In genomic region chr6:17101422-17102257, GRCh38 we compare ENCODE assay signal across 9 cellular contexts. TPM values are rescaled to one million over a fixed set of nuclear protein-coding genes. Genes with fewer than 3 reads are reported as not detected.
A peak's percentile ranks its signal among the peaks of the same experiment; 100 is the strongest.
DNase-seq lines count a peak whose midpoint lies in the region; ATAC-seq, FAIRE-seq and TF ChIP-seq lines count a peak whose summit lies in the region.
"Had no signal": no experiment of that assay in that cellular context is flagged by ENCODE, and none has a peak within 500 bp of the region (broad histone marks: within the 10 kb centered on the region; RNA-seq: fewer than 3 reads in every experiment).

TSS of gene STMND1 (plus strand) at chr6:17102050. CDS start at chr6:17102258, 208 bp downstream.

- DNase-seq in NCI-H510A treated with DMSO at 0.1 percent for 48 hours (lab: John Stamatoyannopoulos, UW): peak; percentile 12
- DNase-seq in NCI-H510A (lab: John Stamatoyannopoulos, UW): no peak
- DNase-seq in NCI-H2171 treated with DMSO at 0.1 percent for 48 hours (lab: John Stamatoyannopoulos, UW): peak; percentile 83
- peak; percentile 75 to 85 for DNase-seq in breast epithelium (ENCODE audit: low spot score in 2 of 2)
- peak; percentile 77 to 79 for DNase-seq in left colon
- DNase-seq in thyroid gland: peak; percentile 47 to 57
- no peak for DNase-seq in stimulated activated CD4-positive, alpha-beta T cell treated with anti-CD3 and anti-CD28 coated beads, Interleukin-4, amount 100 ng/mL, for 1 hour
- DNase-seq in RCC 7860 (ENCODE audit: low spot score): no peak

- H3K4me3 ChIP-seq in breast epithelium: peak within 1 kb of the TSS; percentile 27 to 65 (median 59)
- H3K4me3 ChIP-seq in thyroid gland (replicated peaks in 1 of 3): peak within 1 kb of the TSS in 2 of 3 donors; percentile 9 to 17

- intact Hi-C loops in breast epithelium (cut with DNase I; ENCODE audit: low total_unique reads) (no loop called here), left colon (cut with DNase I, micrococcal nuclease) (no loop called here), thyroid gland (cut with DNase I) (no loop called here)

- H3K9me3 ChIP-seq in breast epithelium: no peaks in the 10 kb centered on the region
- no peaks in the 10 kb centered on the region for H3K9me3 ChIP-seq in thyroid gland

- H3K4me1 ChIP-seq in breast epithelium: peaks cover 0 to 5% of the 10 kb centered on the region in 2 donors
- peaks cover 0 to 9% of the 10 kb centered on the region in 2 donors for H3K4me1 ChIP-seq in thyroid gland

- no peaks in the 10 kb centered on the region for H3K36me3 ChIP-seq in breast epithelium
- no peaks in the 10 kb centered on the region for H3K36me3 ChIP-seq in thyroid gland

- peak; percentile 89 for ATAC-seq in left colon

- WGBS in thyroid gland, 2 donors: 10% methylated on average over 35 to 37 of the region's 57 CpGs

- TF ChIP-seq POLR2A in breast epithelium (IDR thresholded peaks at IDR 0.05) (no peak), thyroid gland (IDR thresholded peaks at IDR 0.05) (no peak)

- FAIRE-seq in RCC 7860 (lab: Jason Lieb, UNC): no peak
- FAIRE-seq: G401.6 had no signal

- H3K27me3 ChIP-seq in breast epithelium (no peaks in the 10 kb centered on the region), thyroid gland (no peaks in the 10 kb centered on the region)

- TF ChIP-seq CTCF in breast epithelium (IDR thresholded peaks at IDR 0.05) (no peak), thyroid gland (IDR thresholded peaks at IDR 0.05) (no peak)

- H3K27ac ChIP-seq in breast epithelium (peak within 1 kb of the TSS; percentile 64 to 77), thyroid gland (no peak within 1 kb of the TSS)

RNA-seq across cellular contexts. Expression of gene STMND1, which starts in this region (rescaled TPM):
- 1 to 10 TPM in 1 of 3 donors, under 1 TPM in 1, not detected in 1; 0.98 to 2.5 TPM for total RNA-seq in breast epithelium
- 1 to 10 TPM in 1 of 2 donors, under 1 TPM in 1; 0.92 to 1.4 TPM for total RNA-seq in left colon
- total RNA-seq in thyroid gland: not detected

Comparison
In these comparisons a context has a peak if more than half of its experiments do, and no peak if none do; other contexts are left out.
1. DNase-seq: peak in NCI-H510A treated with DMSO at 0.1 percent for 48 hours (single experiment), NCI-H2171 treated with DMSO at 0.1 percent for 48 hours (single experiment), breast epithelium (2 of 2) and left colon (2 of 2); none in NCI-H510A (single experiment), stimulated activated CD4-positive, alpha-beta T cell treated with anti-CD3 and anti-CD28 coated beads, Interleukin-4, amount 100 ng/mL, for 1 hour (single experiment) and RCC 7860 (single experiment).
2. Peak in DNase-seq and H3K4me3 ChIP-seq in thyroid gland; RNA of the gene not detected or under 1 TPM.
3. H3K27ac ChIP-seq: peak in breast epithelium (2 of 2); none in thyroid gland (0 of 3).